22 cellular contexts compared by ENCODE assay signal in genomic region chr10:124287791-124288190, GRCh38.
DNase-seq lines count a peak whose midpoint lies in the region; ATAC-seq, FAIRE-seq and TF ChIP-seq lines count a peak whose summit lies in the region.
"Had no signal": no experiment of that assay in that cellular context is flagged by ENCODE, and none has a peak within 500 bp of the region (broad histone marks: within the 10 kb centered on the region; RNA-seq: fewer than 3 reads in every experiment).

No MANE protein-coding gene starts in this region.

- H3K4me3 Mint-ChIP-seq in CD14-positive monocyte: no peak overlapping the region
- H3K4me3 Mint-ChIP-seq: HFFc6 had no signal

- ATAC-seq in GM12878: no peak
- no peak for ATAC-seq in HG03521 (IDR thresholded peaks at IDR 0.05; ENCODE audit: unreplicated experiment)

- TF ChIP-seq CTCF in CD14-positive monocyte (IDR thresholded peaks at IDR 0.05) (no peak), GM12878 (IDR thresholded peaks at IDR 0.05 in 2 of 3, conservative IDR thresholded peaks at IDR 0.05 in 1 of 3; ENCODE audit: control insufficient read depth in 2 of 3, extremely low read depth in 1 of 3, insufficient read depth in 1 of 3, low read depth in 3 of 3, low read length in 3 of 3) (no peak), osteoblast (IDR thresholded peaks at IDR 0.05; ENCODE audit: extremely low read depth, low read depth, low read length) (no peak), transverse colon (IDR thresholded peaks at IDR 0.05) (no peak)

- H3K36me3 Mint-ChIP-seq in CD14-positive monocyte: peaks cover 0 to 2% of the 10 kb centered on the region in 2 donors
- H3K36me3 Mint-ChIP-seq: CD4-positive, CD25-positive, alpha-beta regulatory T cell had no signal

- H3K4me2 ChIP-seq in GM12878 (ENCODE audit: control insufficient read depth, insufficient read depth): no peak overlapping the region
- H3K4me2 ChIP-seq in osteoblast (ENCODE audit: insufficient read depth, low read length): no peak overlapping the region
- H3K4me2 ChIP-seq: KMS-11 had no signal

- POLR2A ChIA-PET in GM12878 (lab: Charles Lee): interaction anchor here (0.6 to 0.7 kb wide), 2 partner anchors 71 to 297 kb away, joined by 3 to 8 read pairs; no protein-coding TSS in a partner anchor

- H3K4me1 Mint-ChIP-seq in CD14-positive monocyte: peaks cover 93% of the 10 kb centered on the region
- H3K4me1 Mint-ChIP-seq: CD4-positive, CD25-positive, alpha-beta regulatory T cell had no signal

- peak overlapping the region; percentile 96; the same call in 1 of the 2 replicates for H3K27ac ChIP-seq in GM12878 (ENCODE audit: control insufficient read depth, insufficient read depth)
- no peak overlapping the region for H3K27ac ChIP-seq in osteoblast (ENCODE audit: low read depth, low read length)
- no peak overlapping the region for H3K27ac ChIP-seq in transverse colon
- H3K27ac ChIP-seq: KMS-11 had no signal

- H3K79me2 ChIP-seq in GM12878 (ENCODE audit: control insufficient read depth, insufficient read depth, low read length) (no peaks in the 10 kb centered on the region), osteoblast (ENCODE audit: insufficient read depth, low read length) (no peaks in the 10 kb centered on the region)

- peaks cover 0 to 2% (median 0%) of the 10 kb centered on the region in 7 donors for H3K9me3 Mint-ChIP-seq in CD14-positive monocyte
- H3K9me3 Mint-ChIP-seq: CD4-positive, CD25-positive, alpha-beta regulatory T cell; HFFc6 had no signal

- H3K4me3 ChIP-seq in GM12878 (no peak overlapping the region), osteoblast (ENCODE audit: insufficient read depth, low read length) (no peak overlapping the region), transverse colon (no peak overlapping the region)

- RAD21 ChIA-PET in GM12878 (lab: Charles Lee; ENCODE audit: unreplicated experiment): no interaction called here

- SMC1A ChIA-PET in GM12878 (lab: Charles Lee; ENCODE audit: uncharacterized antibody, unreplicated experiment): interaction anchor here (1.3 to 4.2 kb wide), 2 partner anchors 36 to 94 kb away, joined by 3 to 23 read pairs; no protein-coding TSS in a partner anchor

- H2AFZ ChIP-seq in GM12878 (ENCODE audit: control insufficient read depth, low read depth, low read length) (no peak overlapping the region), osteoblast (ENCODE audit: low read length) (no peak overlapping the region)

- DNase-seq in CD14-positive monocyte (ENCODE audit: low spot score): peak; percentile 17
- no peak for DNase-seq in GM12878 (ENCODE audit: low read depth, low spot score)
- peak; percentile 23 for DNase-seq in osteoblast (ENCODE audit: insufficient read length, low spot score, missing footprints)
- peak; percentile 2 for DNase-seq in transverse colon
- no peak for DNase-seq in SW 1271 (lab: John Stamatoyannopoulos, UW)
- DNase-seq in cerebellar cortex (ENCODE audit: low spot score): no peak
- DNase-seq: ACHN; CD4-positive, CD25-positive, alpha-beta regulatory T cell; DMS153; GDM1; H7; HFFc6; MV-4-11; NCI-H1417; NCI-H187; NCI-H2107; NCI-H510A; NCI-H774; SIG-M5 had no signal

- H3K27me3 ChIP-seq in GM12878 (replicated peaks in 1 of 2; ENCODE audit: control insufficient read depth in 2 of 2, insufficient read depth in 2 of 2, low read length in 1 of 2) (no peaks in the 10 kb centered on the region), osteoblast (ENCODE audit: insufficient read depth, low read length) (no peaks in the 10 kb centered on the region), transverse colon (no peaks in the 10 kb centered on the region)

- TF ChIP-seq POLR2A in GM12878 (IDR thresholded peaks at IDR 0.05; ENCODE audit: low read depth, low read length) (no peak), transverse colon (IDR thresholded peaks at IDR 0.05) (no peak)

- 98% methylated on average over 9 of the region's 9 CpGs for WGBS in GM12878 (ENCODE audit: insufficient coverage, insufficient replicate concordance, low lambda C conversion rate, missing lambda C conversion rate)
- 86% methylated on average over 9 of the region's 9 CpGs; no CpG with 5 or more reads in 1 of the 2 donors for WGBS in transverse colon (ENCODE audit: low coverage in 1 of 2), 2 donors

- no peaks in the 10 kb centered on the region; the same call in 2 of the 3 replicates for H3K9me3 ChIP-seq in GM12878 (replicated peaks; ENCODE audit: control insufficient read depth, insufficient read depth, low read length)
- no peaks in the 10 kb centered on the region for H3K9me3 ChIP-seq in osteoblast (ENCODE audit: low read depth, low read length)
- H3K9me3 ChIP-seq in transverse colon: no peaks in the 10 kb centered on the region
- H3K9me3 ChIP-seq: Caco-2 had no signal

- no peak for TF ChIP-seq RAD21 in GM12878 (IDR thresholded peaks at IDR 0.05; ENCODE audit: insufficient read depth, low read depth, low read length)

- TF ChIP-seq EP300 in GM12878 (IDR thresholded peaks at IDR 0.05; ENCODE audit: borderline replicate concordance in 1 of 2, control insufficient read depth in 1 of 2, low read depth in 2 of 2, low read length in 2 of 2): no peak
- no peak for TF ChIP-seq EP300 in transverse colon (IDR thresholded peaks at IDR 0.05; ENCODE audit: low read depth)

- no TSS peak for BruUV-seq in GM12878 (replicated peaks; lab: Mats Ljungman, UMichigan)

- no peak for FAIRE-seq in GM12878 (lab: Jason Lieb, UNC)

- H4K20me1 ChIP-seq in GM12878 (ENCODE audit: control insufficient read depth, insufficient read depth) (no peaks in the 10 kb centered on the region), osteoblast (ENCODE audit: insufficient read depth, low read length) (no peaks in the 10 kb centered on the region)

- no peaks in the 10 kb centered on the region for H3K36me3 ChIP-seq in GM12878 (ENCODE audit: control insufficient read depth in 2 of 2, insufficient read depth in 2 of 2, low read length in 1 of 2)
- H3K36me3 ChIP-seq in osteoblast (ENCODE audit: insufficient read depth, low read length): no peaks in the 10 kb centered on the region
- H3K36me3 ChIP-seq in transverse colon: no peaks in the 10 kb centered on the region

- no peak overlapping the region for H3K9ac ChIP-seq in GM12878 (ENCODE audit: control insufficient read depth, insufficient read depth, low read length)
- H3K9ac ChIP-seq: KMS-11 had no signal

- peak overlapping the region in 4 of 7 donors; percentile 88 to 97 (median 90) for H3K27ac Mint-ChIP-seq in CD14-positive monocyte
- H3K27ac Mint-ChIP-seq: CD4-positive, CD25-positive, alpha-beta regulatory T cell; HFFc6 had no signal

- CTCF ChIA-PET in GM12878 (lab: Yijun Ruan, JAX): interaction anchor here (0.6 to 2.4 kb wide), 2 partner anchors 50 to 101 kb away, joined by 3 to 9 read pairs; no protein-coding TSS in a partner anchor

- peaks cover 0 to 12% (median 1%) of the 10 kb centered on the region in 3 donors for H3K27me3 Mint-ChIP-seq in CD14-positive monocyte (ENCODE audit: low read depth in 3 of 3)
- H3K27me3 Mint-ChIP-seq: CD4-positive, CD25-positive, alpha-beta regulatory T cell had no signal

- intact Hi-C loops in CD14-positive monocyte (cut with micrococcal nuclease): no loop called here
- intact Hi-C loops in GM12878 (cut with micrococcal nuclease; ENCODE audit: unreplicated experiment): loop anchor here (2.0 to 5.0 kb wide), 3 partner anchors 35 to 290 kb away; no protein-coding TSS in a partner anchor
- intact Hi-C loops in transverse colon (cut with DNase I; ENCODE audit: low total_unique reads): no loop called here

- peaks cover 61% of the 10 kb centered on the region for H3K4me1 ChIP-seq in GM12878 (ENCODE audit: control insufficient read depth, insufficient read depth, low read length)
- H3K4me1 ChIP-seq in osteoblast (ENCODE audit: insufficient read depth, low read length): no peaks in the 10 kb centered on the region
- peaks cover 0 to 7% (median 0%) of the 10 kb centered on the region in 4 donors for H3K4me1 ChIP-seq in transverse colon
- H3K4me1 ChIP-seq: Caco-2 had no signal

- in situ Hi-C loops in GM12878 (cut with MboI): loop anchor here (10.0 kb wide), 1 partner anchor 893 kb away; no protein-coding TSS in a partner anchor
- in situ Hi-C loops in transverse colon (cut with MboI; ENCODE audit: low pct_ligation_motif_present in 1 of 4, low pct_unique_long_range_greater_than_20kb in 1 of 4, low sequenced_read_pairs in 3 of 4): no loop called here

TF ChIP-seq in GM12878, 131 proteins besides CTCF, POLR2A, EP300 and RAD21 (continues in another document):
- TF ChIP-seq ZBTB33 (IDR thresholded peaks at IDR 0.05) (no peak), MEF2B (IDR thresholded peaks at IDR 0.05; ENCODE audit: partially characterized antibody, poor library complexity, severe bottlenecking) (no peak), IRF5 (IDR thresholded peaks at IDR 0.05; ENCODE audit: borderline replicate concordance) (no peak)

Comparison
In these comparisons a context has a peak if more than half of its experiments do, and no peak if none do; other contexts are left out.
1. DNase-seq: peak in CD14-positive monocyte (single experiment), osteoblast (single experiment) and transverse colon (single experiment); none in GM12878 (single experiment), SW 1271 (0 of 2) and cerebellar cortex (single experiment).